Comparison of ENCODE assay signal across 8 cellular contexts in the genomic region with DNA sequence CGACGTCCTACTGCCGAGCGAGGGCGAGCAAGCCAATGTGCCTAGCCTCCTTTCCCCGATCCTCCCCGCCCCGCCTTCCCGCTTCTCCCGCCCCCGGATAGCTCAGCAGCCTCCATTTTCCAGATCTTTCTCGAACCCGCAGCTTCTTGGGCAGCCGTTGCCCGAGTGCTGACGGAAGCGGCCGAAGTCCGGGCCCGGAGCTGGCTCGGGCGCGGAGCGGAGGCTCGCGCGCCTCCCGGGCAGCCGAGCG. TPM values are rescaled to one million over a fixed set of nuclear protein-coding genes. Genes with fewer than 3 reads are reported as not detected.
DNase-seq lines count a peak whose midpoint lies in the region; ATAC-seq and TF ChIP-seq lines count a peak whose summit lies in the region.

No MANE protein-coding gene starts in this region.

- no peaks in the 10 kb centered on the region for H3K27me3 ChIP-seq in SK-N-SH (ENCODE audit: insufficient read depth)
- peaks cover 4 to 7% of the 10 kb centered on the region in 2 donors for H3K27me3 ChIP-seq in duodenal mucosa (ENCODE audit: control insufficient read depth in 1 of 2, insufficient read depth in 2 of 2, low read length in 2 of 2)
- H3K27me3 ChIP-seq in lower lobe of right lung (ENCODE audit: low read depth): no peaks in the 10 kb centered on the region

- peaks cover 11% of the 10 kb centered on the region for H3K36me3 Mint-ChIP-seq in stimulated activated effector memory CD8-positive, alpha-beta T cell treated with anti-CD3 and anti-CD28 coated beads, Interleukin-12 subunit alpha, Interleukin-12 subunit beta, amount 100 ng/mL, for 72 hours

- ATAC-seq in GM21390 (IDR thresholded peaks at IDR 0.05; ENCODE audit: unreplicated experiment) (peak; percentile 81), lower lobe of right lung (peak; percentile 97 to 99)
- ATAC-seq in stimulated activated effector memory CD8-positive, alpha-beta T cell treated with anti-CD3 and anti-CD28 coated beads, Interleukin-12 subunit alpha, Interleukin-12 subunit beta, amount 100 ng/mL, for 72 hours: peak; percentile 77

- no peaks in the 10 kb centered on the region for H3K79me2 ChIP-seq in SK-N-SH (ENCODE audit: insufficient read depth)

- POLR2A ChIA-PET in SK-N-SH (lab: Yijun Ruan, JAX): interaction anchor here (1.5 to 2.1 kb wide), 2 partner anchors 99 to 183 kb away, joined by 6 to 7 read pairs; a partner anchor contains a TSS

- peaks cover 6% of the 10 kb centered on the region for H3K9me3 Mint-ChIP-seq in stimulated activated effector memory CD8-positive, alpha-beta T cell treated with anti-CD3 and anti-CD28 coated beads, Interleukin-12 subunit alpha, Interleukin-12 subunit beta, amount 100 ng/mL, for 72 hours

- intact Hi-C loops in lower lobe of right lung (cut with DNase I): no loop called here

- peak; percentile 63 for DNase-seq in NCI-H1694 treated with DMSO at 0.1 percent for 48 hours (lab: John Stamatoyannopoulos, UW)
- DNase-seq in NCI-H1694 (lab: John Stamatoyannopoulos, UW): no peak
- DNase-seq in HT-29 (ENCODE audit: low spot score): peak; percentile 90
- peak; percentile 97 for DNase-seq in SK-N-SH
- DNase-seq in lower lobe of right lung: peak; percentile 89
- peak in 1 of 2 donors; percentile 19 for DNase-seq in stimulated activated effector memory CD8-positive, alpha-beta T cell treated with anti-CD3 and anti-CD28 coated beads, Interleukin-12 subunit alpha, Interleukin-12 subunit beta, amount 100 ng/mL, for 72 hours (ENCODE audit: low spot score in 2 of 2)

- H3K4me1 ChIP-seq in SK-N-SH (ENCODE audit: control insufficient read depth in 1 of 2, insufficient read depth in 2 of 2, low read depth in 1 of 2, low read length in 1 of 2) (peaks cover 0 to 12% of the 10 kb centered on the region in 2 experiments; a peak in 2 of 4 replicates), duodenal mucosa (ENCODE audit: control insufficient read depth in 1 of 2, insufficient read depth in 2 of 2, low read length in 2 of 2) (peaks cover 0 to 4% of the 10 kb centered on the region in 2 donors), lower lobe of right lung (peaks cover 8% of the 10 kb centered on the region)

- H3K4me1 Mint-ChIP-seq in stimulated activated effector memory CD8-positive, alpha-beta T cell treated with anti-CD3 and anti-CD28 coated beads, Interleukin-12 subunit alpha, Interleukin-12 subunit beta, amount 100 ng/mL, for 72 hours: peaks cover 19% of the 10 kb centered on the region

- H2AFZ ChIP-seq in SK-N-SH (ENCODE audit: low read depth): peak overlapping the region; percentile 94

- peak overlapping the region; percentile 79 for H3K4me2 ChIP-seq in SK-N-SH

- H3K4me3 ChIP-seq in SK-N-SH (ENCODE audit: low read depth in 2 of 2, low read length in 1 of 2): peak overlapping the region; percentile 75 to 83
- H3K4me3 ChIP-seq in duodenal mucosa (ENCODE audit: low read depth in 1 of 2, low read length in 2 of 2): peak overlapping the region; percentile 87 to 97
- peak overlapping the region; percentile 75 for H3K4me3 ChIP-seq in lower lobe of right lung

- H3K9ac ChIP-seq in SK-N-SH (peak overlapping the region; percentile 62), duodenal mucosa (ENCODE audit: low read depth in 1 of 2, low read length in 2 of 2) (peak overlapping the region; percentile 78 to 99)

- no peak for TF ChIP-seq RAD21 in SK-N-SH (IDR thresholded peaks at IDR 0.05; ENCODE audit: low read length)

- H4K20me1 ChIP-seq in SK-N-SH (ENCODE audit: insufficient read depth): no peaks in the 10 kb centered on the region

- H3K36me3 ChIP-seq in SK-N-SH (replicated peaks in 1 of 2; ENCODE audit: control insufficient read depth in 1 of 2, insufficient read depth in 2 of 2, low read length in 1 of 2) (no peaks in the 10 kb centered on the region), duodenal mucosa (ENCODE audit: control insufficient read depth in 1 of 2, insufficient read depth in 2 of 2, low read length in 2 of 2) (no peaks in the 10 kb centered on the region), lower lobe of right lung (no peaks in the 10 kb centered on the region)

- H3K27ac Mint-ChIP-seq in stimulated activated effector memory CD8-positive, alpha-beta T cell treated with anti-CD3 and anti-CD28 coated beads, Interleukin-12 subunit alpha, Interleukin-12 subunit beta, amount 100 ng/mL, for 72 hours: no peak overlapping the region

- 4% methylated on average over 29 of the region's 30 CpGs for WGBS in SK-N-SH (ENCODE audit: low lambda C conversion rate)

- TF ChIP-seq EP300 in SK-N-SH (IDR thresholded peaks at IDR 0.05; ENCODE audit: borderline replicate concordance in 1 of 2, low read depth in 1 of 2, low read length in 1 of 2): peak in 1 of 2 experiments; percentile 77; a peak in 2 of 4 replicates

- TF ChIP-seq CTCF in SK-N-SH (IDR thresholded peaks at IDR 0.05): no peak
- TF ChIP-seq CTCF in lower lobe of right lung (IDR thresholded peaks at IDR 0.05): no peak

- peak overlapping the region; percentile 14 to 84; a peak in 2 of 4 replicates for H3K27ac ChIP-seq in SK-N-SH (ENCODE audit: low read depth in 2 of 2, low read length in 1 of 2)
- H3K27ac ChIP-seq in duodenal mucosa (ENCODE audit: low read depth, low read length): peak overlapping the region; percentile 72
- peak overlapping the region; percentile 42 for H3K27ac ChIP-seq in lower lobe of right lung

- no peaks in the 10 kb centered on the region for H3F3A ChIP-seq in SK-N-SH (replicated peaks; ENCODE audit: insufficient read depth)

- CTCF ChIA-PET in SK-N-SH (lab: Yijun Ruan, JAX): interaction anchor here (0.6 to 2.3 kb wide), 3 partner anchors 8 to 183 kb away, joined by 3 to 7 read pairs (median 3); a partner anchor contains a TSS

- peak overlapping the region; percentile 88 for H3K4me3 Mint-ChIP-seq in stimulated activated effector memory CD8-positive, alpha-beta T cell treated with anti-CD3 and anti-CD28 coated beads, Interleukin-12 subunit alpha, Interleukin-12 subunit beta, amount 100 ng/mL, for 72 hours

- no peaks in the 10 kb centered on the region for H3K9me3 ChIP-seq in SK-N-SH
- no peaks in the 10 kb centered on the region for H3K9me3 ChIP-seq in duodenal mucosa (ENCODE audit: control insufficient read depth in 1 of 2, low read length in 2 of 2)
- H3K9me3 ChIP-seq in lower lobe of right lung: no peaks in the 10 kb centered on the region

- H3K9me2 ChIP-seq in SK-N-SH: no peaks in the 10 kb centered on the region

TF ChIP-seq in SK-N-SH, 30 proteins besides CTCF, POLR2A, EP300 and RAD21:
- TF ChIP-seq, protein P1, sequence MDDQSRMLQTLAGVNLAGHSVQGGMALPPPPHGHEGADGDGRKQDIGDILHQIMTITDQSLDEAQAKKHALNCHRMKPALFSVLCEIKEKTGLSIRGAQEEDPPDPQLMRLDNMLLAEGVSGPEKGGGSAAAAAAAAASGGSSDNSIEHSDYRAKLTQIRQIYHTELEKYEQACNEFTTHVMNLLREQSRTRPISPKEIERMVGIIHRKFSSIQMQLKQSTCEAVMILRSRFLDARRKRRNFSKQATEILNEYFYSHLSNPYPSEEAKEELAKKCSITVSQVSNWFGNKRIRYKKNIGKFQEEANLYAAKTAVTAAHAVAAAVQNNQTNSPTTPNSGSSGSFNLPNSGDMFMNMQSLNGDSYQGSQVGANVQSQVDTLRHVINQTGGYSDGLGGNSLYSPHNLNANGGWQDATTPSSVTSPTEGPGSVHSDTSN (IDR thresholded peaks at IDR 0.05): no peak
- TF ChIP-seq TEAD4 (IDR thresholded peaks at IDR 0.05; ENCODE audit: borderline replicate concordance, insufficient read depth): no peak
- TF ChIP-seq SIN3A (IDR thresholded peaks at IDR 0.05; ENCODE audit: borderline replicate concordance, low read depth, low read length): no peak
- no peak for TF ChIP-seq GATA2 (CRISPR knock-in tag; IDR thresholded peaks at IDR 0.05)
- TF ChIP-seq, protein P2, sequence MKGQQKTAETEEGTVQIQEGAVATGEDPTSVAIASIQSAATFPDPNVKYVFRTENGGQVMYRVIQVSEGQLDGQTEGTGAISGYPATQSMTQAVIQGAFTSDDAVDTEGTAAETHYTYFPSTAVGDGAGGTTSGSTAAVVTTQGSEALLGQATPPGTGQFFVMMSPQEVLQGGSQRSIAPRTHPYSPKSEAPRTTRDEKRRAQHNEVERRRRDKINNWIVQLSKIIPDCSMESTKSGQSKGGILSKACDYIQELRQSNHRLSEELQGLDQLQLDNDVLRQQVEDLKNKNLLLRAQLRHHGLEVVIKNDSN (IDR thresholded peaks at IDR 0.05; ENCODE audit: borderline replicate concordance, low read depth): peak; percentile 10; the same call in 1 of the 2 replicates

RNA-seq across cellular contexts. Expression of a gene that starts 0.2 kb away (rescaled TPM):
- 7.7 and 8.1 TPM in 2 replicates for total RNA-seq in HT-29 (2014; rRNA removed; shearing (Covaris generic))
- 1.6 and 1.8 TPM in 2 replicates for polyA plus RNA-seq in SK-N-SH (2012; rRNA removed)
- polyA plus RNA-seq in SK-N-SH (2012; cell fraction: cytosol; rRNA removed): 2.1 and 2.7 TPM in 2 replicates
- polyA plus RNA-seq in SK-N-SH (2012; cell fraction: nucleus; rRNA removed): 1.2 and 1.8 TPM in 2 replicates
- total RNA-seq in lower lobe of right lung: 3.0 TPM

RNA-seq across cellular contexts. Expression of a gene that starts 51.8 kb away (rescaled TPM):
- not detected in 2 replicates for total RNA-seq in HT-29 (2014; rRNA removed; shearing (Covaris generic))
- not detected in 2 replicates for polyA plus RNA-seq in SK-N-SH (2012; rRNA removed)
- not detected in 2 replicates for polyA plus RNA-seq in SK-N-SH (2012; cell fraction: cytosol; rRNA removed)
- polyA plus RNA-seq in SK-N-SH (2012; cell fraction: nucleus; rRNA removed): not detected in 2 replicates
- not detected for total RNA-seq in lower lobe of right lung
